Comparison of ENCODE assay signal across 1 cellular context in the genomic region with DNA sequence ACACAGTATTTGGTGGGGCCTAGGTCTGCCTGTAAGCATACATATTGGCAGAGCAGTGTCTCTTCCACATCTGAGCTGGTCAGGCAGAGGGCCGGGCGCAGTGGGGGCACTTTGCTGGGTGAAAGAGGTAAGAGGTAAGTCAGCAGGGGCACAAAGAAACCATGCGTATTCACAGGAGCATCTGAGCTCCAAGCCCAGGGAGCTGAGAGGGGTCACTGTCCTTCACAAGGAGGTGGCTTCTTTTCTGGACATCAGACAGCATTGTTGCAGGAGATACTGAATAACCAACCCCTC.
TF ChIP-seq lines count a peak whose summit lies in the region.

No MANE protein-coding gene starts in this region.

TF ChIP-seq in HepG2, 621 proteins besides CTCF, POLR2A, EP300 and RAD21 (continued from another document):
- TF ChIP-seq, protein P1, sequence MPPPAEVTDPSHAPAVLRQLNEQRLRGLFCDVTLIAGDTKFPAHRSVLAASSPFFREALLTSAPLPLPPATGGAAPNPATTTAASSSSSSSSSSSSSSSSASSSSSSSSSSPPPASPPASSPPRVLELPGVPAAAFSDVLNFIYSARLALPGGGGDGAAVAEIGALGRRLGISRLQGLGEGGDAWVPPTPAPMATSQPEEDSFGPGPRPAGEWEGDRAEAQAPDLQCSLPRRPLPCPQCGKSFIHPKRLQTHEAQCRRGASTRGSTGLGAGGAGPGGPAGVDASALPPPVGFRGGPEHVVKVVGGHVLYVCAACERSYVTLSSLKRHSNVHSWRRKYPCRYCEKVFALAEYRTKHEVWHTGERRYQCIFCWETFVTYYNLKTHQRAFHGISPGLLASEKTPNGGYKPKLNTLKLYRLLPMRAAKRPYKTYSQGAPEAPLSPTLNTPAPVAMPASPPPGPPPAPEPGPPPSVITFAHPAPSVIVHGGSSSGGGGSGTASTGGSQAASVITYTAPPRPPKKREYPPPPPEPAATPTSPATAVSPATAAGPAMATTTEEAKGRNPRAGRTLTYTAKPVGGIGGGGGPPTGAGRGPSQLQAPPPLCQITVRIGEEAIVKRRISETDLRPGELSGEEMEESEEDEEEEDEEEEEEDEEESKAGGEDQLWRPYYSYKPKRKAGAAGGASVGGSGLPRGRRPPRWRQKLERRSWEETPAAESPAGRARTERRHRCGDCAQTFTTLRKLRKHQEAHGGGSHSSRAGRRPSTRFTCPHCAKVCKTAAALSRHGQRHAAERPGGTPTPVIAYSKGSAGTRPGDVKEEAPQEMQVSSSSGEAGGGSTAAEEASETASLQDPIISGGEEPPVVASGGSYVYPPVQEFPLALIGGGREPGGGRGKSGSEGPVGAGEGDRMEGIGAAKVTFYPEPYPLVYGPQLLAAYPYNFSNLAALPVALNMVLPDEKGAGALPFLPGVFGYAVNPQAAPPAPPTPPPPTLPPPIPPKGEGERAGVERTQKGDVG (CRISPR knock-in tag; IDR thresholded peaks at IDR 0.05; ENCODE audit: borderline replicate concordance): 0 out of 2 replicates have a peak, but pooled peaks have one; percentile 29
- TF ChIP-seq MTERF4 (CRISPR knock-in tag; IDR thresholded peaks at IDR 0.05): 0 out of 2 replicates have a peak, but pooled peaks have one; percentile 38
